In genomic region chr1:158002022-158002629, GRCh38 we compare ENCODE assay signal across 12 cellular contexts. TPM values are rescaled to one million over a fixed set of nuclear protein-coding genes. Genes with fewer than 3 reads are reported as not detected.
DNase-seq lines count a peak whose midpoint lies in the region; ATAC-seq and TF ChIP-seq lines count a peak whose summit lies in the region.
"Had no signal": no experiment of that assay in that cellular context is flagged by ENCODE, and none has a peak within 500 bp of the region (broad histone marks: within the 10 kb centered on the region; RNA-seq: fewer than 3 reads in every experiment).

No MANE protein-coding gene starts in this region.

- peak; percentile 74 for DNase-seq in ELF-1 (ENCODE audit: low read depth, low spot score)
- DNase-seq in amniotic epithelial cell (ENCODE audit: low read depth) = peak; percentile 67
- peak; percentile 49 to 71 for DNase-seq in cardiac muscle cell (ENCODE audit: low read depth in 1 of 2, low spot score in 1 of 2)
- no peak for DNase-seq in retinal pigment epithelial cell (ENCODE audit: low read depth)
- no peak for DNase-seq in SHP77 (lab: John Stamatoyannopoulos, UW)
- no peak for DNase-seq in CD4-positive, alpha-beta T cell
- no peak for DNase-seq in activated CD4-positive, alpha-beta memory T cell treated with anti-CD3 and anti-CD28 coated beads for 36 hours
- DNase-seq in dorsolateral prefrontal cortex = no peak
- DNase-seq: NCI-H1105 treated with DMSO at 0.1 percent for 48 hours; stimulated activated CD4-positive, alpha-beta T cell treated with anti-CD3 and anti-CD28 coated beads, Interleukin-4, amount 100 ng/mL, for 1 hour had no signal

- ATAC-seq in CD4-positive, alpha-beta T cell (ENCODE audit: poor library complexity) = no peak

- intact Hi-C loops in CD4-positive, alpha-beta T cell (cut with DNase I, micrococcal nuclease) = no loop called here
- intact Hi-C loops in activated CD4-positive, alpha-beta memory T cell treated with anti-CD3 and anti-CD28 coated beads for 36 hours (cut with micrococcal nuclease) = no loop called here
- intact Hi-C loops in dorsolateral prefrontal cortex (cut with DNase I) = no loop called here

- H3K27me3 ChIP-seq in cardiac muscle cell (no peaks in the 10 kb centered on the region), dorsolateral prefrontal cortex (peaks cover 0 to 8% (median 0%) of the 10 kb centered on the region in 45 donors)
- H3K27me3 ChIP-seq in CD4-positive, alpha-beta T cell (ENCODE audit: control insufficient read depth, insufficient read depth, low read length) = no peaks in the 10 kb centered on the region

- peaks cover 15% of the 10 kb centered on the region for H3K27me3 Mint-ChIP-seq in CD4-positive, alpha-beta T cell
- peaks cover 7% of the 10 kb centered on the region for H3K27me3 Mint-ChIP-seq in activated CD4-positive, alpha-beta memory T cell treated with anti-CD3 and anti-CD28 coated beads for 36 hours

- no peaks in the 10 kb centered on the region for H3K36me3 Mint-ChIP-seq in CD4-positive, alpha-beta T cell (ENCODE audit: low read depth)
- no peaks in the 10 kb centered on the region for H3K36me3 Mint-ChIP-seq in activated CD4-positive, alpha-beta memory T cell treated with anti-CD3 and anti-CD28 coated beads for 36 hours

- no peak overlapping the region for H3K27ac Mint-ChIP-seq in CD4-positive, alpha-beta T cell
- H3K27ac Mint-ChIP-seq in activated CD4-positive, alpha-beta memory T cell treated with anti-CD3 and anti-CD28 coated beads for 36 hours = no peak overlapping the region

- POLR2A ChIA-PET in CD4-positive, alpha-beta T cell (lab: Charles Lee) = no interaction called here
- POLR2A ChIA-PET in activated CD4-positive, alpha-beta memory T cell treated with anti-CD3 and anti-CD28 coated beads for 36 hours (lab: Charles Lee) = no interaction called here

- H3K4me1 Mint-ChIP-seq in CD4-positive, alpha-beta T cell (ENCODE audit: low read depth) = no peaks in the 10 kb centered on the region
- H3K4me1 Mint-ChIP-seq in activated CD4-positive, alpha-beta memory T cell treated with anti-CD3 and anti-CD28 coated beads for 36 hours (ENCODE audit: low read depth) = no peaks in the 10 kb centered on the region

- CTCF ChIA-PET in CD4-positive, alpha-beta T cell (lab: Charles Lee) = no interaction called here
- CTCF ChIA-PET in activated CD4-positive, alpha-beta memory T cell treated with anti-CD3 and anti-CD28 coated beads for 36 hours (lab: Charles Lee) = interaction anchor here (0.9 kb wide), 1 partner anchor 36 kb away, joined by 3 read pairs; no protein-coding TSS in a partner anchor

- H3K9me3 Mint-ChIP-seq in CD4-positive, alpha-beta T cell = no peaks in the 10 kb centered on the region
- H3K9me3 Mint-ChIP-seq in activated CD4-positive, alpha-beta memory T cell treated with anti-CD3 and anti-CD28 coated beads for 36 hours = no peaks in the 10 kb centered on the region

- no peaks in the 10 kb centered on the region for H3K36me3 ChIP-seq in cardiac muscle cell

- no peaks in the 10 kb centered on the region for H3K9me3 ChIP-seq in cardiac muscle cell (ENCODE audit: low read depth)
- H3K9me3 ChIP-seq in CD4-positive, alpha-beta T cell (ENCODE audit: control insufficient read depth, low read length) = no peaks in the 10 kb centered on the region

- H3K4me3 Mint-ChIP-seq in CD4-positive, alpha-beta T cell = no peak overlapping the region
- no peak overlapping the region for H3K4me3 Mint-ChIP-seq in activated CD4-positive, alpha-beta memory T cell treated with anti-CD3 and anti-CD28 coated beads for 36 hours

- TF ChIP-seq CTCF in cardiac muscle cell (IDR thresholded peaks at IDR 0.05; ENCODE audit: low read depth, low read length) (peak; percentile 5), retinal pigment epithelial cell (conservative IDR thresholded peaks at IDR 0.05; ENCODE audit: low read depth, low read length) (peak; percentile 36), dorsolateral prefrontal cortex (IDR thresholded peaks at IDR 0.05 in 54 of 56, conservative IDR thresholded peaks at IDR 0.05 in 2 of 56; ENCODE audit: low read depth in 1 of 56, partially characterized antibody in 56 of 56) (no peak)
- TF ChIP-seq CTCF in CD4-positive, alpha-beta T cell (IDR thresholded peaks at IDR 0.05) = no peak

- no peak overlapping the region for H3K4me3 ChIP-seq in cardiac muscle cell
- no peak overlapping the region for H3K4me3 ChIP-seq in retinal pigment epithelial cell (ENCODE audit: low read length)
- no peak overlapping the region for H3K4me3 ChIP-seq in dorsolateral prefrontal cortex
- H3K4me3 ChIP-seq: lung had no signal

- H3K4me1 ChIP-seq in cardiac muscle cell (ENCODE audit: low read depth) = peaks cover 18% of the 10 kb centered on the region

- H3K27ac ChIP-seq in cardiac muscle cell (peak overlapping the region; percentile 87), dorsolateral prefrontal cortex (no peak overlapping the region)
- no peak overlapping the region for H3K27ac ChIP-seq in CD4-positive, alpha-beta T cell (ENCODE audit: low read depth, low read length)
- H3K27ac ChIP-seq: C4-2B had no signal

RNA-seq across cellular contexts. Expression of gene KIRREL1, which starts 8.7 kb away (rescaled TPM):
- total RNA-seq in cardiac muscle cell = 24.8 and 33.2 TPM in 2 replicates
- 8.2 and 10.6 TPM in 2 replicates for polyA plus RNA-seq in cardiac muscle cell
- not detected for total RNA-seq in CD4-positive, alpha-beta T cell
- not detected for total RNA-seq in activated CD4-positive, alpha-beta memory T cell treated with anti-CD3 and anti-CD28 coated beads for 36 hours
- 10 to 100 TPM in 1 of 120 experiments, 1 to 10 TPM in 119; 1.9 to 13.9 (median 4.1) TPM for total RNA-seq in dorsolateral prefrontal cortex

Comparison
In these comparisons a context has a peak if more than half of its experiments do, and no peak if none do; other contexts are left out.
1. DNase-seq: peak in ELF-1 (single experiment), amniotic epithelial cell (single experiment) and cardiac muscle cell (2 of 2); none in retinal pigment epithelial cell (single experiment), SHP77 (0 of 2), CD4-positive, alpha-beta T cell (0 of 10), activated CD4-positive, alpha-beta memory T cell treated with anti-CD3 and anti-CD28 coated beads for 36 hours (single experiment) and dorsolateral prefrontal cortex (0 of 10).
2. CTCF ChIP-seq: peak in cardiac muscle cell (single experiment) and retinal pigment epithelial cell (single experiment); none in CD4-positive, alpha-beta T cell (single experiment) and dorsolateral prefrontal cortex (0 of 56).